Comparison of ENCODE assay signal across 13 cellular contexts in the genomic region with DNA sequence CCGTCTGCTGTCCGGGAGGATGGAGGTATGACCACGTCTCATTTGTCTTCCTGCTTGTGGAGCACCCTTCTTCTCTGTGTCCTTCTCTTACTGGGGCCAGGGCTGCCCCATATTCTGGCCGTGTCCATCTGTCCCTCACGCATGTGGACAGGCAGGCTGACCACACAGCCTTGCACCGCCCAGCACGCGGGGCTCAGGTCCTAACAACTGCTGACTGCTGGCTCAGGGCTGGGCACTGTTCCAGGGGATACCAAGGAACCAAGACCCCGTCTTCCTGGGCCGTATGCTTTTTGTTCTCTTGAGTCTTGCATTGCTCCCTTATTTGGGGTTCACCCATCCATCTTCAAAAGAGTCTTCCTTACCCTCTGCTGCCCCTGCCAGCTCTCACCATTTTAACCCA. TPM values are rescaled to one million over a fixed set of nuclear protein-coding genes. Genes with fewer than 3 reads are reported as not detected.
DNase-seq lines count a peak whose midpoint lies in the region; ATAC-seq and TF ChIP-seq lines count a peak whose summit lies in the region.
"Had no signal": no experiment of that assay in that cellular context is flagged by ENCODE, and none has a peak within 500 bp of the region (broad histone marks: within the 10 kb centered on the region; RNA-seq: fewer than 3 reads in every experiment).

No MANE protein-coding gene starts in this region.

- H4K91ac ChIP-seq in IMR-90 (ENCODE audit: insufficient read depth, low read depth, low read length): peak overlapping the region; percentile 63
- H4K91ac ChIP-seq in trophoblast cell (ENCODE audit: low read depth, low read length): no peak overlapping the region

- H2BK20ac ChIP-seq in IMR-90 (ENCODE audit: low read depth, low read length): peak overlapping the region; percentile 38

- no peak overlapping the region for H4K12ac ChIP-seq in trophoblast cell (ENCODE audit: low read depth, low read length)

- POLR2A ChIA-PET in IMR-90 (lab: Charles Lee; ENCODE audit: unreplicated experiment): no interaction called here

- H4K20me1 ChIP-seq in IMR-90 (ENCODE audit: insufficient read depth, low read length): no peaks in the 10 kb centered on the region

- peaks cover 21% of the 10 kb centered on the region for H3K9me1 ChIP-seq in IMR-90 (ENCODE audit: insufficient read depth, low read length)

- H3K27me3 Mint-ChIP-seq in T-helper 1 cell treated with Interleukin-12 subunit alpha and Interleukin-12 subunit beta and Interleukin-4 antibody, amounts not matched to agents 30 μg/mL and 1 μg/mL, for 36 hours (ENCODE audit: low read depth): no peaks in the 10 kb centered on the region
- no peaks in the 10 kb centered on the region for H3K27me3 Mint-ChIP-seq in chondrocyte (ENCODE audit: low read depth)

- BruUV-seq in IMR-90 (replicated peaks; lab: Mats Ljungman, UMichigan): no TSS peak

- H3K79me1 ChIP-seq in IMR-90 (ENCODE audit: low read depth in 1 of 2, low read length in 2 of 2): 0 out of 4 replicates have a peak, but pooled peaks cover 0 to 5% of the 10 kb centered on the region in 2 experiments
- no peaks in the 10 kb centered on the region for H3K79me1 ChIP-seq in trophoblast cell (ENCODE audit: low read length)

- intact Hi-C loops in IMR-90 (cut with micrococcal nuclease): no loop called here

- H3K4ac ChIP-seq in IMR-90 (ENCODE audit: low read depth, low read length) (peak overlapping the region; percentile 74), trophoblast cell (ENCODE audit: low read depth, low read length) (no peak overlapping the region)

- H3K14ac ChIP-seq in IMR-90 (replicated peaks; ENCODE audit: low read depth, low read length) (0 out of 2 replicates have a peak overlapping the region, but pooled peaks have one; percentile 55), trophoblast cell (ENCODE audit: low read length) (no peak overlapping the region)

- WGBS in IMR-90 (ENCODE audit: extremely low coverage in 2 of 2, insufficient read length in 1 of 2), 2 experiments: 72% methylated on average over 7 of the region's 10 CpGs; no CpG with 5 or more reads in 1 of the 2 experiments
- no CpG with 5 or more reads among the region's 10 CpGs for WGBS in trophoblast cell (ENCODE audit: extremely low coverage, insufficient coverage, insufficient read length)

- H3K9ac ChIP-seq in IMR-90 (ENCODE audit: low read depth, low read length) (no peak overlapping the region), trophoblast cell (ENCODE audit: low read length) (no peak overlapping the region)

- peak overlapping the region; percentile 77 for H2AK9ac ChIP-seq in IMR-90 (replicated peaks; ENCODE audit: low read depth, low read length, poor library complexity)

- H3K4me1 ChIP-seq in IMR-90 (ENCODE audit: control insufficient read depth, insufficient read depth, low read length) (peaks cover 26% of the 10 kb centered on the region), trophoblast cell (ENCODE audit: control insufficient read depth in 1 of 2, insufficient read depth in 2 of 2, low read length in 2 of 2) (peaks cover 21 to 26% of the 10 kb centered on the region in 2 experiments)
- H3K4me1 ChIP-seq: breast epithelium had no signal

- no peaks in the 10 kb centered on the region for H3K9me3 ChIP-seq in IMR-90 (ENCODE audit: control insufficient read depth, insufficient read depth, low read length)
- no peaks in the 10 kb centered on the region for H3K9me3 ChIP-seq in trophoblast cell (ENCODE audit: insufficient read depth, low read depth, low read length)
- H3K9me3 ChIP-seq: breast epithelium, suprapubic skin had no signal

- H2AFZ ChIP-seq in IMR-90 (replicated peaks; ENCODE audit: low read length, poor library complexity) (peak overlapping the region; percentile 39), trophoblast cell (ENCODE audit: insufficient read depth, low read length, poor library complexity) (no peak overlapping the region)

- no peak for TF ChIP-seq POLR2A in IMR-90 (IDR thresholded peaks at IDR 0.05; ENCODE audit: low read depth, low read length)

- in situ Hi-C loops in IMR-90 (cut with MboI; ENCODE audit: low sequenced_read_pairs): loop anchor here (10.0 kb wide), 1 partner anchor 300 kb away; no protein-coding TSS in a partner anchor

- no peaks in the 10 kb centered on the region for H3K9me3 Mint-ChIP-seq in T-helper 1 cell treated with Interleukin-12 subunit alpha and Interleukin-12 subunit beta and Interleukin-4 antibody, amounts not matched to agents 30 μg/mL and 1 μg/mL, for 36 hours
- H3K9me3 Mint-ChIP-seq in chondrocyte (ENCODE audit: low read depth): no peaks in the 10 kb centered on the region
- H3K9me3 Mint-ChIP-seq: nephron had no signal

- H3K23ac ChIP-seq in IMR-90 (ENCODE audit: low read depth, low read length) (0 out of 2 replicates have a peak overlapping the region, but pooled peaks have one; percentile 12), trophoblast cell (ENCODE audit: low read length) (no peak overlapping the region)

- H3K36me3 ChIP-seq in IMR-90 (ENCODE audit: control insufficient read depth, insufficient read depth, low read length) (no peaks in the 10 kb centered on the region), trophoblast cell (ENCODE audit: control insufficient read depth in 1 of 2, insufficient read depth in 2 of 2, low read length in 2 of 2) (no peaks in the 10 kb centered on the region)
- H3K36me3 ChIP-seq: breast epithelium, suprapubic skin had no signal

- H2BK5ac ChIP-seq in IMR-90 (ENCODE audit: low read depth, low read length, poor library complexity, severe bottlenecking): peak overlapping the region; percentile 52
- no peak overlapping the region for H2BK5ac ChIP-seq in trophoblast cell (ENCODE audit: low read depth, low read length, poor library complexity)

- dilution Hi-C loops in IMR-90 (cut with HindIII; ENCODE audit: low sequenced_read_pairs, unreplicated experiment): no loop called here

- H3K4me1 Mint-ChIP-seq in T-helper 1 cell treated with Interleukin-12 subunit alpha and Interleukin-12 subunit beta and Interleukin-4 antibody, amounts not matched to agents 30 μg/mL and 1 μg/mL, for 36 hours (ENCODE audit: low read depth): peaks cover 30% of the 10 kb centered on the region
- peaks cover 45% of the 10 kb centered on the region for H3K4me1 Mint-ChIP-seq in chondrocyte (ENCODE audit: low read depth)

- no peak overlapping the region for H4K5ac ChIP-seq in IMR-90 (ENCODE audit: low read depth, low read length)

- H2AK5ac ChIP-seq in IMR-90 (ENCODE audit: low read depth, low read length) (peak overlapping the region; percentile 97), trophoblast cell (ENCODE audit: low read length) (peak overlapping the region; percentile 2)

- TF ChIP-seq CTCF in IMR-90 (conservative IDR thresholded peaks at IDR 0.05; ENCODE audit: low read depth, low read length): no peak
- no peak for TF ChIP-seq CTCF in chondrocyte (IDR thresholded peaks at IDR 0.05)

- peak overlapping the region; percentile 72; the same call in 1 of the 3 replicates for H2BK15ac ChIP-seq in IMR-90 (ENCODE audit: low read depth, low read length)

- H3K27me3 ChIP-seq in IMR-90 (ENCODE audit: control insufficient read depth, insufficient read depth, low read length) (no peaks in the 10 kb centered on the region), trophoblast cell (ENCODE audit: insufficient read depth, low read length) (no peaks in the 10 kb centered on the region)
- H3K27me3 ChIP-seq: breast epithelium, suprapubic skin had no signal

- no peak overlapping the region for H3K18ac ChIP-seq in IMR-90 (ENCODE audit: low read depth, low read length)
- H3K18ac ChIP-seq in trophoblast cell (ENCODE audit: low read length): no peak overlapping the region

- H3K27ac Mint-ChIP-seq in T-helper 1 cell treated with Interleukin-12 subunit alpha and Interleukin-12 subunit beta and Interleukin-4 antibody, amounts not matched to agents 30 μg/mL and 1 μg/mL, for 36 hours: peak overlapping the region; percentile 53
- peak overlapping the region; percentile 33 for H3K27ac Mint-ChIP-seq in chondrocyte (ENCODE audit: unreplicated experiment)
- H3K27ac Mint-ChIP-seq: activated CD4-positive, alpha-beta T cell treated with anti-CD3 and anti-CD28 coated beads, Interleukin-2, amount 10 ng/mL, durations not matched to agents 7 days and 5 days had no signal

- H3K4me2 ChIP-seq in IMR-90 (ENCODE audit: low read depth, low read length) (peak overlapping the region; percentile 0; the same call in 1 of the 2 replicates), trophoblast cell (ENCODE audit: low read length) (no peak overlapping the region)

- H4K8ac ChIP-seq in IMR-90 (ENCODE audit: low read depth in 2 of 2, low read length in 2 of 2): 0 out of 4 replicates have a peak overlapping the region, but pooled peaks of 1 of the 2 experiments have one; percentile 32
- H4K8ac ChIP-seq in trophoblast cell (ENCODE audit: low read depth, low read length): no peak overlapping the region

- peak overlapping the region; percentile 63 for H3K4me3 Mint-ChIP-seq in T-helper 1 cell treated with Interleukin-12 subunit alpha and Interleukin-12 subunit beta and Interleukin-4 antibody, amounts not matched to agents 30 μg/mL and 1 μg/mL, for 36 hours
- H3K4me3 Mint-ChIP-seq in chondrocyte (ENCODE audit: unreplicated experiment): no peak overlapping the region
- H3K4me3 Mint-ChIP-seq: activated CD4-positive, alpha-beta T cell treated with anti-CD3 and anti-CD28 coated beads, Interleukin-2, amount 10 ng/mL, durations not matched to agents 7 days and 5 days had no signal

- no peak overlapping the region for H3K56ac ChIP-seq in IMR-90 (ENCODE audit: extremely low read depth, insufficient read depth, low read length)

- H3K79me2 ChIP-seq in trophoblast cell (ENCODE audit: control insufficient read depth, insufficient read depth, low read length, poor library complexity): no peaks in the 10 kb centered on the region

- peaks cover 12% of the 10 kb centered on the region for H3K36me3 Mint-ChIP-seq in T-helper 1 cell treated with Interleukin-12 subunit alpha and Interleukin-12 subunit beta and Interleukin-4 antibody, amounts not matched to agents 30 μg/mL and 1 μg/mL, for 36 hours (ENCODE audit: low read depth)
- H3K36me3 Mint-ChIP-seq in chondrocyte (ENCODE audit: low read depth): peaks cover 2% of the 10 kb centered on the region

- peak overlapping the region; percentile 81 for H2BK120ac ChIP-seq in IMR-90 (ENCODE audit: low read depth, low read length)
- no peak overlapping the region for H2BK120ac ChIP-seq in trophoblast cell (ENCODE audit: insufficient read depth, low read length, poor library complexity)

- no peak overlapping the region for H2BK12ac ChIP-seq in trophoblast cell (ENCODE audit: low read length)

- DNase-seq in T-helper 1 cell: no peak
- DNase-seq in IMR-90: peak; percentile 33
- no peak for DNase-seq in chondrocyte (ENCODE audit: low spot score)
- no peak for DNase-seq in trophoblast cell
- no peak for DNase-seq in foreskin melanocyte
- DNase-seq in NCI-H1436 treated with DMSO at 0.1 percent for 48 hours (lab: John Stamatoyannopoulos, UW): no peak

- H3K4me3 ChIP-seq in IMR-90 (ENCODE audit: insufficient read depth, low read depth, low read length) (no peak overlapping the region), trophoblast cell (ENCODE audit: low read depth, low read length) (no peak overlapping the region)
- H3K4me3 ChIP-seq: breast epithelium, suprapubic skin had no signal

- H3K27ac ChIP-seq in IMR-90 (ENCODE audit: insufficient read depth, low read length) (no peak overlapping the region), trophoblast cell (ENCODE audit: low read depth, low read length) (no peak overlapping the region)
- H3K27ac ChIP-seq: 22Rv1, breast epithelium, suprapubic skin had no signal

- no peak for TF ChIP-seq RAD21 in IMR-90 (IDR thresholded peaks at IDR 0.05; ENCODE audit: low read length)

- CTCF ChIA-PET in IMR-90 (lab: Yijun Ruan, JAX): interaction anchor here (0.8 to 1.0 kb wide), 2 partner anchors 9 to 14 kb away, joined by 3 to 5 read pairs; no protein-coding TSS in a partner anchor

- ATAC-seq in IMR-90 (ENCODE audit: low read depth): peak; percentile 6
- no peak for ATAC-seq in GM19463 (IDR thresholded peaks at IDR 0.05; ENCODE audit: unreplicated experiment)

RNA-seq across cellular contexts. Expression of gene SPSB1, which starts 17.5 kb away (rescaled TPM):
- total RNA-seq in IMR-90 (2012; rRNA removed): 15.0 and 16.7 TPM in 2 replicates
- 17.6 and 19.8 TPM in 2 replicates for polyA plus RNA-seq in IMR-90 (2012; rRNA removed)
- polyA plus RNA-seq in IMR-90 (2012; cell fraction: cytosol; rRNA removed): 22.0 and 35.7 TPM in 2 replicates
- 16.5 and 24.0 TPM in 2 replicates for polyA plus RNA-seq in IMR-90 (2012; cell fraction: nucleus; rRNA removed; ENCODE audit: low replicate concordance)
- total RNA-seq in chondrocyte: 164 to 184 TPM (median 173 TPM) in 3 replicates
- 85.2 and 90.2 TPM in 2 replicates for polyA plus RNA-seq in trophoblast cell (2013)

RNA-seq across cellular contexts. Expression of gene H6PD, which starts 40.6 kb away (rescaled TPM):
- total RNA-seq in IMR-90 (2012; rRNA removed): 8.3 and 9.3 TPM in 2 replicates
- polyA plus RNA-seq in IMR-90 (2012; rRNA removed): 22.1 and 22.7 TPM in 2 replicates
- polyA plus RNA-seq in IMR-90 (2012; cell fraction: cytosol; rRNA removed): 11.9 and 21.1 TPM in 2 replicates
- 23.3 and 30.1 TPM in 2 replicates for polyA plus RNA-seq in IMR-90 (2012; cell fraction: nucleus; rRNA removed; ENCODE audit: low replicate concordance)
- total RNA-seq in chondrocyte: 37.0 to 41.4 TPM (median 38.9 TPM) in 3 replicates
- 9.1 and 9.4 TPM in 2 replicates for polyA plus RNA-seq in trophoblast cell (2013)
